In the genomic region with DNA sequence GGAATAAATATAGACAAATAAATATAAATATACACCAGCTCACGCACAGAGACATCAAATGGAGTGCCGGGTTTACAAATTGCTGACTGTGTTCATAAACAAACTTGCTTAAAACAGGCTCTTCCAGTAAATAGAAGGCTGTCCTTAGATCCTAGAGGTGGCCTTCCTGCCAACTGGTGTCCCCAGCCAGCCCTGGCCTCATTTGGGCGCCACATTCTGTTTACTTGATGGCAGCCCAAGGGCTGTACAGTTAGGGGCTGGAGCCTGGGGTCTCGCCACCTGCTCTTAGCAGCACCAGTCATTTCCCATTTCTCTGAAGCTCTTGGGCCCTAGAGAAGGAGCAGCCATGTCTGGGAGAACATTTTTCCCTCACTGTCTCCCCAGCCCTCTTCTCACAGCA, we compare ENCODE assay signal across 18 cellular contexts.
A peak's percentile ranks its signal among the peaks of the same experiment; 100 is the strongest.
DNase-seq lines count a peak whose midpoint lies in the region; ATAC-seq lines count a peak whose summit lies in the region.
"Had no signal": no experiment of that assay in that cellular context is flagged by ENCODE, and none has a peak within 500 bp of the region (broad histone marks: within the 10 kb centered on the region; RNA-seq: fewer than 3 reads in every experiment).

No MANE protein-coding gene starts in this region.

- ATAC-seq in GM18861 (IDR thresholded peaks at IDR 0.05; ENCODE audit: unreplicated experiment): no peak
- ATAC-seq in stimulated activated naive B cell treated with anti-CD40 and anti-IgM and Interleukin-4, amounts not matched to agents 10 μg/mL and 1 μg/mL and 100 μg/mL, for 72 hours (replicated peaks): no peak
- ATAC-seq: HepG2 had no signal

- no peak overlapping the region for H3K4me3 Mint-ChIP-seq in stimulated activated naive B cell treated with anti-CD40 and anti-IgM and Interleukin-4, amounts not matched to agents 10 μg/mL and 1 μg/mL and 100 μg/mL, for 72 hours

- peaks cover 19 to 49% of the 10 kb centered on the region in 2 donors for H3K36me3 Mint-ChIP-seq in stimulated activated naive B cell treated with anti-CD40 and anti-IgM and Interleukin-4, amounts not matched to agents 10 μg/mL and 1 μg/mL and 100 μg/mL, for 72 hours

- no peak overlapping the region for H3K27ac Mint-ChIP-seq in stimulated activated naive B cell treated with anti-CD40 and anti-IgM and Interleukin-4, amounts not matched to agents 10 μg/mL and 1 μg/mL and 100 μg/mL, for 72 hours

- peaks cover 10% of the 10 kb centered on the region; the same call in 1 of the 2 replicates for H3K36me3 ChIP-seq in KOPT-K1 (ENCODE audit: insufficient read depth, low read length)

- peaks cover 19 to 29% of the 10 kb centered on the region in 2 donors for H3K4me1 Mint-ChIP-seq in stimulated activated naive B cell treated with anti-CD40 and anti-IgM and Interleukin-4, amounts not matched to agents 10 μg/mL and 1 μg/mL and 100 μg/mL, for 72 hours

- H3K27me3 Mint-ChIP-seq in stimulated activated naive B cell treated with anti-CD40 and anti-IgM and Interleukin-4, amounts not matched to agents 10 μg/mL and 1 μg/mL and 100 μg/mL, for 72 hours: no peaks in the 10 kb centered on the region

- H3K9me3 Mint-ChIP-seq in stimulated activated naive B cell treated with anti-CD40 and anti-IgM and Interleukin-4, amounts not matched to agents 10 μg/mL and 1 μg/mL and 100 μg/mL, for 72 hours: no peaks in the 10 kb centered on the region

- peak overlapping the region; percentile 56 for H3K27ac ChIP-seq in KOPT-K1 (ENCODE audit: low read depth, low read length, poor library complexity, severe bottlenecking)
- H3K27ac ChIP-seq: 22Rv1 had no signal

- no peaks in the 10 kb centered on the region for H3K9me3 ChIP-seq in KOPT-K1 (ENCODE audit: insufficient read depth, low read length, poor library complexity, severe bottlenecking)

- peak; percentile 35 for DNase-seq in NCI-H1092 treated with DMSO at 0.1 percent for 48 hours (lab: John Stamatoyannopoulos, UW)
- DNase-seq in NCI-H1092 (lab: John Stamatoyannopoulos, UW): no peak
- DNase-seq in cerebellar cortex (ENCODE audit: low spot score): peak; percentile 57
- peak; percentile 8 for DNase-seq in superior temporal gyrus (ENCODE audit: extremely low spot score)
- DNase-seq in stimulated activated naive B cell treated with anti-CD40 and anti-IgM and Interleukin-4, amounts not matched to agents 10 μg/mL and 1 μg/mL and 100 μg/mL, for 72 hours: no peak
- no peak for DNase-seq in stimulated activated CD4-positive, alpha-beta T cell treated with anti-CD3 and anti-CD28 coated beads, Interleukin-2, amount 100 ng/mL, for 24 hours
- DNase-seq: DMS 273 treated with DMSO at 0.1 percent for 48 hours, Karpas-422, MM.1S, NCI-H1105 treated with DMSO at 0.1 percent for 48 hours, NCI-H187, NCI-H226, NCI-H524 treated with DMSO at 0.1 percent for 48 hours, Right ventricle myocardium superior had no signal

Comparison
In these comparisons a context has a peak if more than half of its experiments do, and no peak if none do; other contexts are left out.
1. DNase-seq: peak in NCI-H1092 treated with DMSO at 0.1 percent for 48 hours (single experiment), cerebellar cortex (single experiment) and superior temporal gyrus (single experiment); none in NCI-H1092 (single experiment), stimulated activated naive B cell treated with anti-CD40 and anti-IgM and Interleukin-4, amounts not matched to agents 10 μg/mL and 1 μg/mL and 100 μg/mL, for 72 hours (single experiment) and stimulated activated CD4-positive, alpha-beta T cell treated with anti-CD3 and anti-CD28 coated beads, Interleukin-2, amount 100 ng/mL, for 24 hours (0 of 2).